In the genomic region with DNA sequence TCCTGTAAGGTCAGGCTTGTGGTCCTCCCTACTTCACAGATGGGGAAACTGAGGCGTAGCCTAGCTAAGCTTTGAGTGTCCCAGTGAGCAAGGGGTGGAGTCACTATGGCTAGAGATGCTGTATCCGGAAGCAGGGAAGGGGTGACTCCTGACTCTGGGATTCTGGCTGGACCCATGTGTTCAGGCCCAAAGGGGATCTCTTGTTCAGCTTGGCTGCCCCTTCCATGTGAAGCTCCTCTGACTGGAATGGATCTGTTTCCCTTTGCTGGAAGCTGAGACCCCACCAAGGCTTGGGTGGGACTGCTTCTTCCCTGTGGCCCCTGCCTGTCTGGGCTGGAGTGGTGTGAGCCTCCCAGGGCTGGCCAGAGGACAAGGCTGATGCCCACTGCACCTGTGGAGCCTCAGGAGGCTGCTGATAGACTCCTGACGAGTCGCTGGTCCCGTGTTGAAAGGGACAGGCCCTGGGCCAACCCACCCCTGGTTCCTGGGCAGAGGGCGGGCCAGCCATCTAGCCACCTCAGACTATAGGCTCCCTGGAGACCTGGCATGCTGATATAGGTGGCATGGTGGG, we compare ENCODE assay signal across 8 cellular contexts. TPM values are rescaled to one million over a fixed set of nuclear protein-coding genes. Genes with fewer than 3 reads are reported as not detected.
DNase-seq lines count a peak whose midpoint lies in the region; ATAC-seq and TF ChIP-seq lines count a peak whose summit lies in the region.

No MANE protein-coding gene starts in this region.

- H3K4me1 ChIP-seq in HAP-1 (peaks cover 13% of the 10 kb centered on the region), heart right ventricle (peaks cover 9 to 81% (median 63%) of the 10 kb centered on the region in 9 donors), skeletal muscle satellite cell (ENCODE audit: control insufficient read depth, insufficient read depth, low read length) (peaks cover 40% of the 10 kb centered on the region)

- WGBS in heart right ventricle, 2 donors, result 22 to 50% methylated on average over 6 of the region's 6 CpGs

- no peak for TF ChIP-seq CTCF in heart right ventricle (IDR thresholded peaks at IDR 0.05)

- intact Hi-C loops in heart right ventricle (cut with DNase I) (loop anchor here in 7 of 10 donors (2.0 to 10.0 kb wide), 8 partner anchors 31 to 814 kb away; a partner anchor contains a TSS), posterior vena cava (cut with DNase I) (loop anchor here (5.0 to 10.0 kb wide), 2 partner anchors 757 to 769 kb away; a partner anchor contains a TSS)

- H3K4me2 ChIP-seq in skeletal muscle satellite cell (ENCODE audit: low read length), result peak overlapping the region; percentile 98

- peak overlapping the region; percentile 95 for H3K9ac ChIP-seq in skeletal muscle satellite cell (ENCODE audit: low read depth, low read length)

- H3K36me3 ChIP-seq in HAP-1 (replicated peaks), result peaks cover 11% of the 10 kb centered on the region
- H3K36me3 ChIP-seq in heart right ventricle, result peaks cover 0 to 21% (median 0%) of the 10 kb centered on the region in 9 donors
- H3K36me3 ChIP-seq in skeletal muscle satellite cell (ENCODE audit: insufficient read depth, low read length), result peaks cover 6% of the 10 kb centered on the region

- H3K27me3 ChIP-seq in HAP-1 (ENCODE audit: low read depth), result no peaks in the 10 kb centered on the region
- no peaks in the 10 kb centered on the region for H3K27me3 ChIP-seq in heart right ventricle
- no peaks in the 10 kb centered on the region for H3K27me3 ChIP-seq in skeletal muscle satellite cell (ENCODE audit: control insufficient read depth, insufficient read depth, low read length)

- peak overlapping the region; percentile 85 to 98 (median 96) for H3K27ac ChIP-seq in heart right ventricle

- peak overlapping the region; percentile 90 for H3K4me3 ChIP-seq in HAP-1
- H3K4me3 ChIP-seq in heart right ventricle, result peak overlapping the region; percentile 76 to 98 (median 92)
- peak overlapping the region; percentile 97 for H3K4me3 ChIP-seq in skeletal muscle satellite cell (ENCODE audit: low read length)

- DNase-seq in HAP-1 (ENCODE audit: low spot score in 2 of 2) (no peak), heart right ventricle (peak; percentile 54 to 63), posterior vena cava (ENCODE audit: low spot score) (no peak), nucleus accumbens (lab: John Stamatoyannopoulos, UW) (no peak), iPS-NIHi11 (ENCODE audit: low spot score) (no peak), D341Med (ENCODE audit: low spot score) (no peak)
- peak; percentile 41 to 53 for DNase-seq in activated CD4-positive, alpha-beta T cell treated with anti-CD3 and anti-CD28 coated beads, Interleukin-2, amount 50 U/mL, for 48 hours

- H3K9me3 ChIP-seq in HAP-1, result no peaks in the 10 kb centered on the region
- H3K9me3 ChIP-seq in heart right ventricle, result no peaks in the 10 kb centered on the region
- H3K9me3 ChIP-seq in skeletal muscle satellite cell (replicated peaks; ENCODE audit: low read length), result no peaks in the 10 kb centered on the region

- peak in 6 of 8 donors; percentile 5 to 51 (median 26) for ATAC-seq in heart right ventricle

- in situ Hi-C loops in HAP-1 (cut with MboI; ENCODE audit: low sequenced_read_pairs), result loop anchor here (5.0 kb wide), 1 partner anchor 754 kb away; no protein-coding TSS in a partner anchor

RNA-seq across cellular contexts. Expression of a gene that starts 1.0 kb away (rescaled TPM):
- total RNA-seq in heart right ventricle, result 100 to 1,000 TPM; 278 to 496 (median 334) TPM
- polyA plus RNA-seq in heart right ventricle, result 100 to 1,000 TPM; 134 to 225 TPM
- total RNA-seq in skeletal muscle satellite cell (2012; rRNA removed), result 107 and 123 TPM in 2 replicates
- total RNA-seq in posterior vena cava, result 10 to 100 TPM; 21.8 to 32.9 TPM

RNA-seq across cellular contexts. Expression of a gene that starts 6.4 kb away (rescaled TPM):
- total RNA-seq in heart right ventricle (100 to 1,000 TPM in 1 of 10 donors, 10 to 100 TPM in 6, 1 to 10 TPM in 3; 5.4 to 131 (median 24.0) TPM), posterior vena cava (10 to 100 TPM in 1 of 2 donors, 1 to 10 TPM in 1; 8.6 to 12.5 TPM)
- polyA plus RNA-seq in heart right ventricle, result 10 to 100 TPM in 1 of 2 donors, 1 to 10 TPM in 1; 8.9 to 21.1 TPM
- 0.44 and 0.76 TPM in 2 replicates for total RNA-seq in skeletal muscle satellite cell (2012; rRNA removed)

RNA-seq across cellular contexts. Expression of a gene that starts 48.7 kb away (rescaled TPM):
- total RNA-seq in heart right ventricle (10 to 100 TPM; 10.6 to 19.0 (median 14.8) TPM), posterior vena cava (10 to 100 TPM; 10.9 to 12.6 TPM)
- 10 to 100 TPM; 13.5 to 17.7 TPM for polyA plus RNA-seq in heart right ventricle
- 9.6 and 9.9 TPM in 2 replicates for total RNA-seq in skeletal muscle satellite cell (2012; rRNA removed)

RNA-seq across cellular contexts. Expression of a gene that starts 50.4 kb away (rescaled TPM):
- total RNA-seq in heart right ventricle, result 10 to 100 TPM; 31.6 to 49.9 (median 43.4) TPM
- 10 to 100 TPM; 19.9 to 28.7 TPM for polyA plus RNA-seq in heart right ventricle
- 6.8 and 7.6 TPM in 2 replicates for total RNA-seq in skeletal muscle satellite cell (2012; rRNA removed)
- 10 to 100 TPM in 1 of 2 donors, 1 to 10 TPM in 1; 9.8 to 11.4 TPM for total RNA-seq in posterior vena cava

RNA-seq across cellular contexts. Expression of a gene that starts 56.7 kb away (rescaled TPM):
- total RNA-seq in heart right ventricle (1 to 10 TPM; 4.3 to 6.6 (median 4.7) TPM), posterior vena cava (1 to 10 TPM in 1 of 2 donors, under 1 TPM in 1; 0.60 to 2.4 TPM)
- polyA plus RNA-seq in heart right ventricle, result 1 to 10 TPM; 1.2 to 5.0 TPM
- 0.25 and 0.66 TPM in 2 replicates for total RNA-seq in skeletal muscle satellite cell (2012; rRNA removed)

Comparison
In these comparisons a context has a peak if more than half of its experiments do, and no peak if none do; other contexts are left out.
1. DNase-seq: peak in activated CD4-positive, alpha-beta T cell treated with anti-CD3 and anti-CD28 coated beads, Interleukin-2, amount 50 U/mL, for 48 hours (2 of 2) and heart right ventricle (2 of 2); none in HAP-1 (0 of 2), posterior vena cava (single experiment), nucleus accumbens (0 of 56), iPS-NIHi11 (single experiment) and D341Med (single experiment).
2. RNA of a gene that starts 1.0 kb away (total RNA-seq): 278 to 496 TPM in heart right ventricle; 21.8 to 32.9 TPM in posterior vena cava; every median in the first group is over 4 times any median in the second.
3. Peak in every context shown above with its lines, with median percentiles within 50 percentile points of each other: H3K4me3 ChIP-seq.